ENCODE assay signal across 1 cellular context in genomic region chr4:184889683-184890082, GRCh38.
TF ChIP-seq lines count a peak whose summit lies in the region.

No MANE protein-coding gene starts in this region.

TF ChIP-seq in GM12878, 131 proteins besides CTCF, POLR2A, EP300 and RAD21:
- 0 out of 2 replicates have a peak, but pooled peaks have one; percentile 39 for TF ChIP-seq MEF2A (IDR thresholded peaks at IDR 0.05; ENCODE audit: insufficient read depth, low read depth, low read length)
- TF ChIP-seq RUNX3 (IDR thresholded peaks at IDR 0.05; ENCODE audit: low read length): peak; percentile 13; the same call in 1 of the 2 replicates
- TF ChIP-seq KAT2A (conservative IDR thresholded peaks at IDR 0.05; ENCODE audit: control insufficient read depth, low read depth, low read length): no peak
